ENCODE assay signal across 8 cellular contexts in genomic region chr19:12880551-12881171, GRCh38. TPM values are rescaled to one million over a fixed set of nuclear protein-coding genes. Genes with fewer than 3 reads are reported as not detected.
DNase-seq lines count a peak whose midpoint lies in the region; ATAC-seq and TF ChIP-seq lines count a peak whose summit lies in the region.

No MANE protein-coding gene starts in this region.

- no peaks in the 10 kb centered on the region for H4K20me1 ChIP-seq in SK-N-SH (ENCODE audit: insufficient read depth)

- H3K9me3 ChIP-seq in SK-N-SH: no peaks in the 10 kb centered on the region

- peak overlapping the region; percentile 71 to 76 for H3K27ac ChIP-seq in SK-N-SH (ENCODE audit: low read depth in 2 of 2, low read length in 1 of 2)

- no peaks in the 10 kb centered on the region for H3K27me3 Mint-ChIP-seq in naive B cell

- CTCF ChIA-PET in SK-N-SH (lab: Yijun Ruan, JAX): interaction anchor here (0.6 to 3.4 kb wide), 12 partner anchors 9 to 220 kb away, joined by 3 to 24 read pairs (median 4); partner anchors contain the start of gene GCDH

- no peak for TF ChIP-seq EP300 in SK-N-SH (IDR thresholded peaks at IDR 0.05; ENCODE audit: borderline replicate concordance in 1 of 2, low read depth in 1 of 2, low read length in 1 of 2)

- 22% methylated on average over 21 of the region's 29 CpGs for WGBS in SK-N-SH (ENCODE audit: low lambda C conversion rate)

- peak overlapping the region; percentile 73 for H3K9ac ChIP-seq in SK-N-SH

- ATAC-seq in HG02642 (IDR thresholded peaks at IDR 0.05; ENCODE audit: poor library complexity, unreplicated experiment): peak; percentile 16
- peak; percentile 4 to 6 for ATAC-seq in naive B cell (ENCODE audit: low read depth in 2 of 2)

- H3K4me1 ChIP-seq in SK-N-SH (ENCODE audit: control insufficient read depth in 1 of 2, insufficient read depth in 2 of 2, low read depth in 1 of 2, low read length in 1 of 2): peaks cover 0 to 9% of the 10 kb centered on the region in 2 experiments; a peak in 1 of 4 replicates

- peak overlapping the region; percentile 97 for H2AFZ ChIP-seq in SK-N-SH (ENCODE audit: low read depth)

- peak overlapping the region; percentile 96 to 99 (median 98) for H3K27ac Mint-ChIP-seq in naive B cell

- no peaks in the 10 kb centered on the region for H3K9me2 ChIP-seq in SK-N-SH

- peak overlapping the region; percentile 85 for H3K4me2 ChIP-seq in SK-N-SH

- peak; percentile 70 for DNase-seq in DMS 273 (lab: John Stamatoyannopoulos, UW; ENCODE audit: unreplicated experiment)
- no peak for DNase-seq in DMS 273 treated with DMSO at 0.1 percent for 48 hours (lab: John Stamatoyannopoulos, UW)
- DNase-seq in SK-N-SH: no peak
- no peak for DNase-seq in epithelial cell of proximal tubule (ENCODE audit: low read depth)
- no peak for DNase-seq in naive B cell
- DNase-seq in SIG-M5 (lab: John Stamatoyannopoulos, UW): no peak
- no peak for DNase-seq in NCI-H1436 treated with DMSO at 0.1 percent for 48 hours (lab: John Stamatoyannopoulos, UW)

- H3K9me3 Mint-ChIP-seq in naive B cell: peaks cover 0 to 17% (median 6%) of the 10 kb centered on the region in 7 donors

- H3K4me3 Mint-ChIP-seq in naive B cell: peak overlapping the region; percentile 84 to 95 (median 92)

- no peaks in the 10 kb centered on the region for H3K36me3 Mint-ChIP-seq in naive B cell

- TF ChIP-seq RAD21 in SK-N-SH (IDR thresholded peaks at IDR 0.05; ENCODE audit: low read length): no peak

- peaks cover 25 to 48% (median 43%) of the 10 kb centered on the region in 3 donors for H3K4me1 Mint-ChIP-seq in naive B cell

- H3K36me3 ChIP-seq in SK-N-SH (replicated peaks in 1 of 2; ENCODE audit: control insufficient read depth in 1 of 2, insufficient read depth in 2 of 2, low read length in 1 of 2): peaks cover 0 to 3% of the 10 kb centered on the region in 2 experiments

- H3F3A ChIP-seq in SK-N-SH (replicated peaks; ENCODE audit: insufficient read depth): peaks cover 9% of the 10 kb centered on the region

- POLR2A ChIA-PET in SK-N-SH (lab: Yijun Ruan, JAX): interaction anchor here (0.8 to 3.0 kb wide), 6 partner anchors 8 to 59 kb away, joined by 3 to 21 read pairs (median 4); partner anchors contain the start of genes GCDH and SYCE2

- no peaks in the 10 kb centered on the region for H3K79me2 ChIP-seq in SK-N-SH (ENCODE audit: insufficient read depth)

- peak overlapping the region; percentile 68 to 86 for H3K4me3 ChIP-seq in SK-N-SH (ENCODE audit: low read depth in 2 of 2, low read length in 1 of 2)
- H3K4me3 ChIP-seq in epithelial cell of proximal tubule (ENCODE audit: low read depth, low read length): peak overlapping the region; percentile 75

- TF ChIP-seq CTCF in SK-N-SH (IDR thresholded peaks at IDR 0.05): no peak
- TF ChIP-seq CTCF in epithelial cell of proximal tubule (conservative IDR thresholded peaks at IDR 0.05; ENCODE audit: low read depth, low read length): no peak

- H3K27me3 ChIP-seq in SK-N-SH (ENCODE audit: insufficient read depth): peaks cover 11% of the 10 kb centered on the region; the same call in 1 of the 2 replicates

TF ChIP-seq in SK-N-SH, 30 proteins besides CTCF, POLR2A, EP300 and RAD21:
- TF ChIP-seq TAF1 (IDR thresholded peaks at IDR 0.05; ENCODE audit: borderline replicate concordance, low read depth, low read length): no peak
- TF ChIP-seq NFIC (IDR thresholded peaks at IDR 0.05; ENCODE audit: borderline replicate concordance): 0 out of 2 replicates have a peak, but pooled peaks have one; percentile 7

RNA-seq across cellular contexts. Expression of gene DNASE2, which starts 0.6 kb away (rescaled TPM):
- 29.8 and 40.7 TPM in 2 replicates for polyA plus RNA-seq in SK-N-SH (2012; rRNA removed)
- polyA plus RNA-seq in SK-N-SH (2012; cell fraction: cytosol; rRNA removed): 23.1 and 30.9 TPM in 2 replicates
- 10.8 and 15.2 TPM in 2 replicates for polyA plus RNA-seq in SK-N-SH (2012; cell fraction: nucleus; rRNA removed)
- 21.0 and 24.0 TPM in 2 replicates for total RNA-seq in epithelial cell of proximal tubule
- polyA plus RNA-seq in naive B cell (ENCODE audit: low read depth in 6 of 6): 10 to 100 TPM; 24.5 to 55.8 (median 40.6) TPM

RNA-seq across cellular contexts. Expression of gene KLF1, which starts 6.3 kb away (rescaled TPM):
- polyA plus RNA-seq in SK-N-SH (2012; rRNA removed) (not detected in 2 replicates), naive B cell (ENCODE audit: low read depth in 6 of 6) (not detected)
- not detected in 2 replicates for polyA plus RNA-seq in SK-N-SH (2012; cell fraction: cytosol; rRNA removed)
- not detected in 2 replicates for polyA plus RNA-seq in SK-N-SH (2012; cell fraction: nucleus; rRNA removed)
- total RNA-seq in epithelial cell of proximal tubule: 0.51 TPM in 1 of 2 replicates, not detected in the other

RNA-seq across cellular contexts. Expression of gene GCDH, which starts 10.3 kb away (rescaled TPM):
- polyA plus RNA-seq in SK-N-SH (2012; rRNA removed) (29.4 and 36.6 TPM in 2 replicates), naive B cell (ENCODE audit: low read depth in 6 of 6) (10 to 100 TPM in 5 of 6 donors, 1 to 10 TPM in 1; 7.8 to 16.3 (median 13.4) TPM)
- 13.4 and 24.8 TPM in 2 replicates for polyA plus RNA-seq in SK-N-SH (2012; cell fraction: cytosol; rRNA removed)
- 63.5 and 74.5 TPM in 2 replicates for polyA plus RNA-seq in SK-N-SH (2012; cell fraction: nucleus; rRNA removed)
- 43.4 and 49.1 TPM in 2 replicates for total RNA-seq in epithelial cell of proximal tubule

RNA-seq across cellular contexts. Expression of gene SYCE2, which starts 38.4 kb away (rescaled TPM):
- polyA plus RNA-seq in SK-N-SH (2012; rRNA removed) (0.44 and 1.1 TPM in 2 replicates), naive B cell (ENCODE audit: low read depth in 6 of 6) (under 1 TPM in 1 of 6 donors, not detected in 5; 0.21 TPM)
- polyA plus RNA-seq in SK-N-SH (2012; cell fraction: cytosol; rRNA removed): 0.58 and 0.68 TPM in 2 replicates
- polyA plus RNA-seq in SK-N-SH (2012; cell fraction: nucleus; rRNA removed): 0.29 and 0.36 TPM in 2 replicates
- total RNA-seq in epithelial cell of proximal tubule: 0.22 and 1.3 TPM in 2 replicates

RNA-seq across cellular contexts. Expression of gene MAST1, which starts 42.3 kb away (rescaled TPM):
- polyA plus RNA-seq in SK-N-SH (2012; rRNA removed): 4.3 and 9.7 TPM in 2 replicates
- 3.2 and 7.2 TPM in 2 replicates for polyA plus RNA-seq in SK-N-SH (2012; cell fraction: cytosol; rRNA removed)
- polyA plus RNA-seq in SK-N-SH (2012; cell fraction: nucleus; rRNA removed): 37.5 and 48.1 TPM in 2 replicates
- total RNA-seq in epithelial cell of proximal tubule: 0.22 and 1.5 TPM in 2 replicates
- polyA plus RNA-seq in naive B cell (ENCODE audit: low read depth in 6 of 6): 1 to 10 TPM in 3 of 6 donors, under 1 TPM in 2, not detected in 1; 0.10 to 2.5 (median 1.0) TPM
